26 cellular contexts compared by ENCODE assay signal in the genomic region with DNA sequence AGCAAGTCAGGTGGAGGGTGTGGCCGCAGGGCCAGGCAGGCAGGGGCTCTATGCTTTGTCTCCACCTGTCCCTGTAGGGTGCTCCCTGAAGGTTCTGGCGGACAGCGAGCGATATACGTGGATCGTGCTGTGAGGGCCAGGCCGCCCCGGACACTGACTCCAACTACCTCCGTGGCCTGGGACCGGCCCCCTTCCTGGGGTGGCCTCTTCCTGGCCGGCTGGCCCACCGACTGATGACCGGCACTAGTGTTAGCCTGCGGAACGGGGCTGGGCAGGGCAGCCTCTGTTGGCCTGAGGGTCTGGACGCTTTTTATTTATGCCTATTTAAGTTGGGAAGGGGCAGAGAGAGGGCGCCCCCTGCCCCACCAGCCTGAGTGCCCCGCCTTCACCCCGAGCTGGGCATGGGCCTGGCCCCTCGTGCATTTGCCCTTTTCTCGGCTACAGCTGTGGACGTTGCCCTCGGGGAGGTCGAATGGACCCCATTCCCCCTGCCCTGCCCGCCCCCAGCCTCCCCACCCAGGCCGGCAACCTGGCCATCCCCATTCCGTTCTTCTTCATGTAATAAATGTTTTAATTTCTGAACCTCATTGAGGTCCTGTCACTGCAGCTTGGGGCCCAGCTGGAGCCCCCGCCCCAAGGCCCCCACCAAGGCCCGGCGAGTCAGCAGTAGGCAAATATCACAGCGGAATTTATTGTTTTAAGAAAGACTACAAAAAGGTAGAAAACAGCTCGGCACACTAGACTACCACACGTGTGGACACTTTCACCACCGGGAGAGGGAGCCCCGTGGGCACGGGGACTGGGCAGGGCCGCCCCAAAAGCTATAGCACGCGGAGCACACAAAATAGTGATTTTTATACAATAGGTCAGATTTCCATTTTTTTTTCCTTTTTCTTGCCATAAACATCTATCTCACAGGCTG. TPM values are rescaled to one million over a fixed set of nuclear protein-coding genes. Genes with fewer than 3 reads are reported as not detected.
DNase-seq lines count a peak whose midpoint lies in the region; ATAC-seq, FAIRE-seq and TF ChIP-seq lines count a peak whose summit lies in the region.
"Had no signal": no experiment of that assay in that cellular context is flagged by ENCODE, and none has a peak within 500 bp of the region (broad histone marks: within the 10 kb centered on the region; RNA-seq: fewer than 3 reads in every experiment).

No MANE protein-coding gene starts in this region.

- no peaks in the 10 kb centered on the region for H3K9me3 ChIP-seq in K562 (replicated peaks; ENCODE audit: control insufficient read depth, insufficient read depth, low read depth, low read length)
- H3K9me3 ChIP-seq: ascending aorta, Caco-2, HAP-1, right lobe of liver, SJCRH30, stomach, upper lobe of right lung had no signal

- H3K27me3 ChIP-seq in K562 (ENCODE audit: control insufficient read depth in 2 of 2, insufficient read depth in 2 of 2, low read length in 2 of 2) (no peaks in the 10 kb centered on the region), kidney epithelial cell (ENCODE audit: control insufficient read depth, insufficient read depth, low read length) (no peaks in the 10 kb centered on the region)
- H3K27me3 ChIP-seq: ascending aorta, right lobe of liver, SJCRH30, stomach, upper lobe of right lung had no signal

- in situ Hi-C loops in K562 (cut with MboI): no loop called here

- H3K27ac ChIP-seq in K562 (ENCODE audit: extremely low read depth, low read depth, low read length): no peak overlapping the region
- H3K27ac ChIP-seq: ascending aorta, right lobe of liver, SJCRH30, stomach, upper lobe of right lung had no signal

- FAIRE-seq in K562 (lab: Jason Lieb, UNC): no peak
- FAIRE-seq: colon, frontal cortex, GM19239 had no signal

- no peak for TF ChIP-seq POLR2A in K562 (conservative IDR thresholded peaks at IDR 0.05)

- peak overlapping the region in 1 of 2 experiments; percentile 26; a peak in 1 of 4 replicates for H3K9ac ChIP-seq in K562 (ENCODE audit: insufficient read depth in 1 of 2, low read depth in 2 of 2, low read length in 2 of 2)

- no peak for TF ChIP-seq EP300 in K562 (IDR thresholded peaks at IDR 0.05; ENCODE audit: low read length)

- H3K36me3 Mint-ChIP-seq in type B pancreatic cell: peaks cover 13% of the 10 kb centered on the region

- H3K79me2 ChIP-seq in K562 (ENCODE audit: control insufficient read depth, insufficient read depth, low read length): no peaks in the 10 kb centered on the region

- no peak overlapping the region for H3K4me3 ChIP-seq in K562
- no peak overlapping the region for H3K4me3 ChIP-seq in kidney epithelial cell (ENCODE audit: low read depth, low read length)
- H3K4me3 ChIP-seq: ascending aorta, HAP-1, right lobe of liver, SJCRH30, upper lobe of right lung had no signal

- POLR2A ChIA-PET in K562 (lab: Yijun Ruan, JAX): interaction anchor here (0.6 to 4.1 kb wide), 5 partner anchors 8 to 70 kb away, joined by 3 to 12 read pairs (median 3); partner anchors contain the start of gene DCAF15

- intact Hi-C loops in Right ventricle myocardium inferior (cut with DNase I): no loop called here
- intact Hi-C loops in left ventricle myocardium superior (cut with micrococcal nuclease): no loop called here
- intact Hi-C loops in K562 (cut with micrococcal nuclease): no loop called here
- intact Hi-C loops in posterior cingulate gyrus (cut with DNase I): no loop called here

- no TSS peak for BruUV-seq in K562 (replicated peaks; lab: Mats Ljungman, UMichigan)

- ATAC-seq in Right ventricle myocardium inferior (no peak), left ventricle myocardium superior (no peak), K562 (no peak)

- H3K4me2 ChIP-seq in K562 (ENCODE audit: insufficient read depth, low read length): no peak overlapping the region

- DNase-seq in Right ventricle myocardium inferior (ENCODE audit: missing footprints): peak; percentile 44
- DNase-seq in left ventricle myocardium superior: no peak
- DNase-seq in K562 (ENCODE audit: extremely low read depth in 1 of 4, low spot score in 3 of 4): no peak
- no peak for DNase-seq in kidney epithelial cell (ENCODE audit: low read depth)
- DNase-seq in type B pancreatic cell (ENCODE audit: extremely low spot score, unreplicated experiment): no peak
- no peak for DNase-seq in posterior cingulate gyrus
- DNase-seq in epidermal melanocyte (ENCODE audit: insufficient read length, low spot score): no peak
- DNase-seq in H4 (ENCODE audit: low spot score): no peak
- DNase-seq: activated CD8-positive, alpha-beta memory T cell treated with anti-CD3 and anti-CD28 coated beads, Interleukin-2, amount 50 U/mL, for 4 hours; activated gamma-delta T cell treated with Interleukin-2 at 50 U/mL for 16 hours; Caco-2; left cardiac atrium; NCI-H2029 treated with DMSO at 0.1 percent for 48 hours; NCI-H510A treated with DMSO at 0.1 percent for 48 hours; occipital lobe; right lobe of liver; SJCRH30; stomach; upper lobe of right lung had no signal

- no peak for TF ChIP-seq RAD21 in K562 (CRISPR knock-in tag; conservative IDR thresholded peaks at IDR 0.05 in 1 of 2, IDR thresholded peaks at IDR 0.05 in 1 of 2)

- no peaks in the 10 kb centered on the region for H3K9me1 ChIP-seq in K562 (ENCODE audit: control insufficient read depth, insufficient read depth, low read length)

- H3K36me3 ChIP-seq in K562 (ENCODE audit: control insufficient read depth, insufficient read depth, low read length) (peaks cover 83% of the 10 kb centered on the region), kidney epithelial cell (ENCODE audit: control insufficient read depth, insufficient read depth, low read length) (no peaks in the 10 kb centered on the region)

- TF ChIP-seq CTCF in K562 (IDR thresholded peaks at IDR 0.05 in 2 of 3, conservative IDR thresholded peaks at IDR 0.05 in 1 of 3; ENCODE audit: insufficient read depth in 2 of 3, low read depth in 1 of 3, low read length in 3 of 3): no peak
- peak; percentile 15 for TF ChIP-seq CTCF in kidney epithelial cell (IDR thresholded peaks at IDR 0.05; ENCODE audit: insufficient read depth, low read length, poor library complexity, severe bottlenecking)
- TF ChIP-seq CTCF in type B pancreatic cell (conservative IDR thresholded peaks at IDR 0.05): no peak

- H4K20me1 ChIP-seq in K562 (replicated peaks; ENCODE audit: control insufficient read depth, insufficient read depth, low read length): no peaks in the 10 kb centered on the region

- no peak overlapping the region for H2AFZ ChIP-seq in K562 (ENCODE audit: low read depth, low read length)

- CTCF ChIA-PET in K562 (lab: Yijun Ruan, JAX; ENCODE audit: low intra/inter-chr PET ratio): no interaction called here

- peaks cover 7 to 64% of the 10 kb centered on the region in 2 experiments; a peak in 4 of 5 replicates for H3K4me1 ChIP-seq in K562 (replicated peaks in 1 of 2; ENCODE audit: control insufficient read depth in 2 of 2, insufficient read depth in 2 of 2, low read length in 2 of 2)
- H3K4me1 ChIP-seq: ascending aorta, Caco-2, HAP-1, right lobe of liver, SJCRH30, upper lobe of right lung had no signal

- peak overlapping the region; percentile 62 for H3K27ac Mint-ChIP-seq in type B pancreatic cell
- H3K27ac Mint-ChIP-seq: T-helper 2 cell treated with Interferon-gamma antibody and Interleukin-4, amounts not matched to agents 5 μg/mL and 100 μg/mL, for 36 hours had no signal

- H3K27me3 Mint-ChIP-seq in type B pancreatic cell: no peaks in the 10 kb centered on the region

- no peaks in the 10 kb centered on the region for H3K9me3 Mint-ChIP-seq in type B pancreatic cell
- H3K9me3 Mint-ChIP-seq: T-helper 2 cell treated with Interferon-gamma antibody and Interleukin-4, amounts not matched to agents 5 μg/mL and 100 μg/mL, for 36 hours had no signal

- no peaks in the 10 kb centered on the region for H3K4me1 Mint-ChIP-seq in type B pancreatic cell (ENCODE audit: unreplicated experiment)

- WGBS in K562 (ENCODE audit: insufficient coverage, low coverage, missing lambda C conversion rate): 93% methylated on average over 34 of the region's 39 CpGs

- H3K4me3 Mint-ChIP-seq in type B pancreatic cell: no peak overlapping the region
- H3K4me3 Mint-ChIP-seq: T-helper 2 cell treated with Interferon-gamma antibody and Interleukin-4, amounts not matched to agents 5 μg/mL and 100 μg/mL, for 36 hours had no signal

RNA-seq across cellular contexts. Expression of gene DCAF15, which starts 8.8 kb away (rescaled TPM):
- total RNA-seq in Right ventricle myocardium inferior: 18.0 TPM
- 18.2 TPM for total RNA-seq in left ventricle myocardium superior
- total RNA-seq in K562 (2011; cell fraction: chromatin; rRNA removed; ENCODE audit: low replicate concordance): 49.6 and 162 TPM in 2 replicates
- total RNA-seq in K562 (2011; cell fraction: nucleolus; rRNA removed): 148 and 149 TPM in 2 replicates
- total RNA-seq in K562 (2011; cell fraction: nucleoplasm; rRNA removed): 55.0 and 76.5 TPM in 2 replicates
- total RNA-seq in K562 (2014; rRNA removed): 37.0 and 39.4 TPM in 2 replicates
- total RNA-seq in K562 (2014; rRNA removed; fragmentation: Illumina TruSeq; extraction: Trizol): 10.4 and 13.6 TPM in 2 replicates
- 22.5 and 24.0 TPM in 2 replicates for total RNA-seq in K562 (2015; rRNA removed; fragmentation: Illumina TruSeq; extraction: Trizol)
- total RNA-seq in K562 (2021): 63.2 and 68.5 TPM in 2 replicates
- 27.7 and 46.8 TPM in 2 replicates for polyA plus RNA-seq in K562 (2011; rRNA removed)
- 28.8 and 44.6 TPM in 2 replicates for polyA plus RNA-seq in K562 (2011; cell fraction: cytosol; rRNA removed)
- 228 and 347 TPM in 2 replicates for polyA plus RNA-seq in K562 (2011; cell fraction: nucleus; rRNA removed)
- 50.0 and 68.0 TPM in 2 replicates for polyA plus RNA-seq in K562 (2012)
- 31.0 and 55.5 TPM in 2 replicates for polyA plus RNA-seq in K562 (2014; fragmentation: Illumina TruSeq; extraction: Trizol)
- polyA plus RNA-seq in K562 (2014; fragmentation: Nextera tagmentation; extraction: Ambion mirVana): under 1 TPM; 0.17 to 0.56 TPM
- 52.5 and 56.2 TPM in 2 replicates for polyA plus RNA-seq in K562 (2014; rRNA removed)
- 14.2 and 17.7 TPM in 2 replicates for polyA minus RNA-seq in K562 (2011; rRNA and poly(A)+ RNA removed)
- 19.0 and 22.3 TPM in 2 replicates for polyA minus RNA-seq in K562 (2011; cell fraction: cytosol; rRNA and poly(A)+ RNA removed)
- polyA minus RNA-seq in K562 (2011; cell fraction: nucleus; rRNA and poly(A)+ RNA removed): 42.0 and 54.3 TPM in 2 replicates
- 23.7 and 37.2 TPM in 2 replicates for total RNA-seq in kidney epithelial cell
- 35.8 and 50.1 TPM in 2 replicates for total RNA-seq in type B pancreatic cell (ENCODE audit: low replicate concordance)
- 13.8 and 14.2 TPM in 2 replicates for total RNA-seq in H4 (2014; rRNA removed; shearing (Covaris generic))

RNA-seq across cellular contexts. Expression of gene PODNL1, which starts 22.9 kb away (rescaled TPM):
- total RNA-seq in Right ventricle myocardium inferior: 2.5 TPM
- total RNA-seq in left ventricle myocardium superior: 2.0 TPM
- total RNA-seq in K562 (2011; cell fraction: chromatin; rRNA removed; ENCODE audit: low replicate concordance): 0.14 and 2.1 TPM in 2 replicates
- total RNA-seq in K562 (2011; cell fraction: nucleolus; rRNA removed): 0.53 and 1.2 TPM in 2 replicates
- total RNA-seq in K562 (2011; cell fraction: nucleoplasm; rRNA removed): 0.29 and 2.3 TPM in 2 replicates
- total RNA-seq in K562 (2014; rRNA removed): 0.12 TPM in 1 of 2 replicates, not detected in the other
- not detected in 2 replicates for total RNA-seq in K562 (2014; rRNA removed; fragmentation: Illumina TruSeq; extraction: Trizol)
- total RNA-seq in K562 (2015; rRNA removed; fragmentation: Illumina TruSeq; extraction: Trizol): 0.25 and 0.34 TPM in 2 replicates
- 0.40 and 0.47 TPM in 2 replicates for total RNA-seq in K562 (2021)
- polyA plus RNA-seq in K562 (2011; rRNA removed): 0.18 and 0.46 TPM in 2 replicates
- polyA plus RNA-seq in K562 (2011; cell fraction: cytosol; rRNA removed): 0.55 and 0.91 TPM in 2 replicates
- 0.18 and 0.60 TPM in 2 replicates for polyA plus RNA-seq in K562 (2011; cell fraction: nucleus; rRNA removed)
- polyA plus RNA-seq in K562 (2012): 0.82 and 1.8 TPM in 2 replicates
- polyA plus RNA-seq in K562 (2014; fragmentation: Illumina TruSeq; extraction: Trizol): 0.22 and 0.42 TPM in 2 replicates
- under 1 TPM in 1 of 2 experiments, not detected in 1; 0.24 TPM for polyA plus RNA-seq in K562 (2014; fragmentation: Nextera tagmentation; extraction: Ambion mirVana)
- 0.21 TPM in 1 of 2 replicates, not detected in the other for polyA plus RNA-seq in K562 (2014; rRNA removed)
- 0.42 TPM in 1 of 2 replicates, not detected in the other for polyA minus RNA-seq in K562 (2011; rRNA and poly(A)+ RNA removed)
- polyA minus RNA-seq in K562 (2011; cell fraction: cytosol; rRNA and poly(A)+ RNA removed): not detected in 2 replicates
- 0.13 and 0.67 TPM in 2 replicates for polyA minus RNA-seq in K562 (2011; cell fraction: nucleus; rRNA and poly(A)+ RNA removed)
- total RNA-seq in kidney epithelial cell: not detected in 2 replicates
- 0.48 and 0.75 TPM in 2 replicates for total RNA-seq in type B pancreatic cell (ENCODE audit: low replicate concordance)
- total RNA-seq in H4 (2014; rRNA removed; shearing (Covaris generic)): 2.9 and 4.9 TPM in 2 replicates
- total RNA-seq: Caco-2, mononuclear cell, occipital lobe, stomach had no signal

RNA-seq across cellular contexts. Expression of gene RFX1, which starts 45.0 kb away (rescaled TPM):
- 15.4 TPM for total RNA-seq in Right ventricle myocardium inferior
- 15.7 TPM for total RNA-seq in left ventricle myocardium superior
- 5.5 and 14.4 TPM in 2 replicates for total RNA-seq in K562 (2011; cell fraction: chromatin; rRNA removed; ENCODE audit: low replicate concordance)
- total RNA-seq in K562 (2011; cell fraction: nucleolus; rRNA removed): 12.2 and 13.2 TPM in 2 replicates
- 7.8 and 8.1 TPM in 2 replicates for total RNA-seq in K562 (2011; cell fraction: nucleoplasm; rRNA removed)
- 3.1 and 4.0 TPM in 2 replicates for total RNA-seq in K562 (2014; rRNA removed)
- total RNA-seq in K562 (2014; rRNA removed; fragmentation: Illumina TruSeq; extraction: Trizol): 0.22 and 0.40 TPM in 2 replicates
- 1.2 and 1.4 TPM in 2 replicates for total RNA-seq in K562 (2015; rRNA removed; fragmentation: Illumina TruSeq; extraction: Trizol)
- 17.9 and 19.3 TPM in 2 replicates for total RNA-seq in K562 (2021)
- polyA plus RNA-seq in K562 (2011; rRNA removed): 0.95 and 1.4 TPM in 2 replicates
- polyA plus RNA-seq in K562 (2011; cell fraction: cytosol; rRNA removed): 0.60 and 1.4 TPM in 2 replicates
- 5.3 and 11.1 TPM in 2 replicates for polyA plus RNA-seq in K562 (2011; cell fraction: nucleus; rRNA removed)
- polyA plus RNA-seq in K562 (2012): 9.7 and 10.4 TPM in 2 replicates
- polyA plus RNA-seq in K562 (2014; fragmentation: Illumina TruSeq; extraction: Trizol): 1.7 and 4.7 TPM in 2 replicates
- polyA plus RNA-seq in K562 (2014; fragmentation: Nextera tagmentation; extraction: Ambion mirVana): under 1 TPM; 0.14 to 0.25 TPM
- 3.8 and 4.8 TPM in 2 replicates for polyA plus RNA-seq in K562 (2014; rRNA removed)
- 0.35 and 0.36 TPM in 2 replicates for polyA minus RNA-seq in K562 (2011; rRNA and poly(A)+ RNA removed)
- polyA minus RNA-seq in K562 (2011; cell fraction: cytosol; rRNA and poly(A)+ RNA removed): 5.1 and 12.7 TPM in 2 replicates
- 4.2 and 5.9 TPM in 2 replicates for polyA minus RNA-seq in K562 (2011; cell fraction: nucleus; rRNA and poly(A)+ RNA removed)
- 6.8 and 7.0 TPM in 2 replicates for total RNA-seq in kidney epithelial cell
- 19.3 and 21.8 TPM in 2 replicates for total RNA-seq in type B pancreatic cell (ENCODE audit: low replicate concordance)
- total RNA-seq in H4 (2014; rRNA removed; shearing (Covaris generic)): 1.1 and 2.0 TPM in 2 replicates

RNA-seq across cellular contexts. Expression of gene CC2D1A, which starts 55.1 kb away (rescaled TPM):
- total RNA-seq in Right ventricle myocardium inferior (18.7 TPM), left ventricle myocardium superior (19.6 TPM), K562 (2014; rRNA removed) (17.9 and 18.8 TPM in 2 replicates), K562 (2014; rRNA removed; fragmentation: Illumina TruSeq; extraction: Trizol) (5.8 and 7.7 TPM in 2 replicates), K562 (2015; rRNA removed; fragmentation: Illumina TruSeq; extraction: Trizol) (12.0 and 12.9 TPM in 2 replicates), K562 (2021) (28.4 and 31.0 TPM in 2 replicates), kidney epithelial cell (26.5 and 32.0 TPM in 2 replicates), type B pancreatic cell (ENCODE audit: low replicate concordance) (35.4 and 42.3 TPM in 2 replicates)
- total RNA-seq in K562 (2011; cell fraction: chromatin; rRNA removed; ENCODE audit: low replicate concordance): 61.5 and 146 TPM in 2 replicates
- 72.1 and 79.4 TPM in 2 replicates for total RNA-seq in K562 (2011; cell fraction: nucleolus; rRNA removed)
- 61.5 and 70.7 TPM in 2 replicates for total RNA-seq in K562 (2011; cell fraction: nucleoplasm; rRNA removed)
- polyA plus RNA-seq in K562 (2011; rRNA removed) (10.1 and 25.5 TPM in 2 replicates), K562 (2014; fragmentation: Illumina TruSeq; extraction: Trizol) (15.6 and 21.2 TPM in 2 replicates), K562 (2014; fragmentation: Nextera tagmentation; extraction: Ambion mirVana) (under 1 TPM; 0.32 to 0.42 TPM), K562 (2014; rRNA removed) (26.7 and 27.1 TPM in 2 replicates)
- 8.9 and 11.7 TPM in 2 replicates for polyA plus RNA-seq in K562 (2011; cell fraction: cytosol; rRNA removed)
- polyA plus RNA-seq in K562 (2011; cell fraction: nucleus; rRNA removed): 67.6 and 73.2 TPM in 2 replicates
- 17.9 and 39.2 TPM in 2 replicates for polyA plus RNA-seq in K562 (2012)
- polyA minus RNA-seq in K562 (2011; rRNA and poly(A)+ RNA removed): 8.3 and 8.9 TPM in 2 replicates
- 9.0 and 11.1 TPM in 2 replicates for polyA minus RNA-seq in K562 (2011; cell fraction: cytosol; rRNA and poly(A)+ RNA removed)
- polyA minus RNA-seq in K562 (2011; cell fraction: nucleus; rRNA and poly(A)+ RNA removed): 15.9 and 19.3 TPM in 2 replicates
- total RNA-seq in H4 (2014; rRNA removed; shearing (Covaris generic)): 13.5 and 14.9 TPM in 2 replicates

RNA-seq across cellular contexts. Expression of gene BRME1, which starts 55.2 kb away (rescaled TPM):
- 0.76 TPM for total RNA-seq in Right ventricle myocardium inferior
- 0.72 TPM for total RNA-seq in left ventricle myocardium superior
- total RNA-seq in K562 (2011; cell fraction: chromatin; rRNA removed; ENCODE audit: low replicate concordance): 4.2 and 15.2 TPM in 2 replicates
- total RNA-seq in K562 (2011; cell fraction: nucleolus; rRNA removed): 11.3 and 15.2 TPM in 2 replicates
- total RNA-seq in K562 (2011; cell fraction: nucleoplasm; rRNA removed): 7.3 TPM in 2 replicates
- total RNA-seq in K562 (2014; rRNA removed): 3.6 and 4.2 TPM in 2 replicates
- 1.9 and 2.4 TPM in 2 replicates for total RNA-seq in K562 (2014; rRNA removed; fragmentation: Illumina TruSeq; extraction: Trizol)
- total RNA-seq in K562 (2015; rRNA removed; fragmentation: Illumina TruSeq; extraction: Trizol): 4.6 and 6.0 TPM in 2 replicates
- 5.9 and 6.1 TPM in 2 replicates for total RNA-seq in K562 (2021)
- polyA plus RNA-seq in K562 (2011; rRNA removed): 3.0 and 5.5 TPM in 2 replicates
- polyA plus RNA-seq in K562 (2011; cell fraction: cytosol; rRNA removed): 5.1 and 5.3 TPM in 2 replicates
- polyA plus RNA-seq in K562 (2011; cell fraction: nucleus; rRNA removed): 13.5 and 15.3 TPM in 2 replicates
- 4.7 and 8.9 TPM in 2 replicates for polyA plus RNA-seq in K562 (2012)
- 4.6 and 4.8 TPM in 2 replicates for polyA plus RNA-seq in K562 (2014; fragmentation: Illumina TruSeq; extraction: Trizol)
- under 1 TPM; 0.75 to 0.88 TPM for polyA plus RNA-seq in K562 (2014; fragmentation: Nextera tagmentation; extraction: Ambion mirVana)
- polyA plus RNA-seq in K562 (2014; rRNA removed): 4.5 and 6.0 TPM in 2 replicates
- 1.4 and 1.6 TPM in 2 replicates for polyA minus RNA-seq in K562 (2011; rRNA and poly(A)+ RNA removed)
- polyA minus RNA-seq in K562 (2011; cell fraction: cytosol; rRNA and poly(A)+ RNA removed): 1.4 and 4.5 TPM in 2 replicates
- 4.6 and 7.6 TPM in 2 replicates for polyA minus RNA-seq in K562 (2011; cell fraction: nucleus; rRNA and poly(A)+ RNA removed)
- total RNA-seq in kidney epithelial cell: 1.7 and 2.5 TPM in 2 replicates
- 3.5 and 9.2 TPM in 2 replicates for total RNA-seq in type B pancreatic cell (ENCODE audit: low replicate concordance)
- total RNA-seq in H4 (2014; rRNA removed; shearing (Covaris generic)): 2.3 and 5.3 TPM in 2 replicates
- total RNA-seq: ascending aorta had no signal
